Comparison of ENCODE assay signal across 1 cellular context in genomic region chr14:24232121-24232644, GRCh38.
A peak's percentile ranks its signal among the peaks of the same experiment; 100 is the strongest.
TF ChIP-seq lines count a peak whose summit lies in the region.

NEDD8 (minus strand) TSS chr14:24232367; CDS start chr14:24232267, 100 bp downstream.

TF ChIP-seq in GM12878, 131 proteins besides CTCF, POLR2A, EP300 and RAD21 (continued from another document and continues in another):
- no peak for TF ChIP-seq PKNOX1 (IDR thresholded peaks at IDR 0.05)
- TF ChIP-seq SRF (IDR thresholded peaks at IDR 0.05; ENCODE audit: low read depth in 2 of 2, low read length in 2 of 2): no peak
- no peak for TF ChIP-seq MXI1 (IDR thresholded peaks at IDR 0.05; ENCODE audit: low read depth, low read length)
- no peak; the same call in 1 of the 2 replicates for TF ChIP-seq POLR2AphosphoS5 (IDR thresholded peaks at IDR 0.05; ENCODE audit: low read length)
- peak; percentile 96 for TF ChIP-seq NR2C1 (IDR thresholded peaks at IDR 0.05)
- no peak for TF ChIP-seq BACH1 (IDR thresholded peaks at IDR 0.05; ENCODE audit: borderline replicate concordance)
- no peak for TF ChIP-seq ZNF217 (IDR thresholded peaks at IDR 0.05)
- no peak for TF ChIP-seq IRF3 (IDR thresholded peaks at IDR 0.05)
- peak; percentile 70 for TF ChIP-seq MEF2B (IDR thresholded peaks at IDR 0.05; ENCODE audit: partially characterized antibody, poor library complexity, severe bottlenecking)
- peak; percentile 69 for TF ChIP-seq YY1 (IDR thresholded peaks at IDR 0.05; ENCODE audit: low read depth, low read length)
- TF ChIP-seq SMC3 (IDR thresholded peaks at IDR 0.05; ENCODE audit: borderline replicate concordance, low read length): no peak
- no peak for TF ChIP-seq HDAC6 (IDR thresholded peaks at IDR 0.05; ENCODE audit: unreplicated experiment)
- no peak for TF ChIP-seq BMI1 (IDR thresholded peaks at IDR 0.05; ENCODE audit: borderline replicate concordance)
- no peak for TF ChIP-seq MLLT1 (IDR thresholded peaks at IDR 0.05)
- TF ChIP-seq TAF1 (IDR thresholded peaks at IDR 0.05; ENCODE audit: borderline replicate concordance, low read depth, low read length): no peak
- no peak for TF ChIP-seq TCF12 (IDR thresholded peaks at IDR 0.05; ENCODE audit: low read depth, low read length)
- no peak for TF ChIP-seq CBX3 (IDR thresholded peaks at IDR 0.05; ENCODE audit: borderline replicate concordance, low read depth)
- no peak for TF ChIP-seq ZNF207 (IDR thresholded peaks at IDR 0.05; ENCODE audit: borderline replicate concordance)
- no peak for TF ChIP-seq IRF4 (IDR thresholded peaks at IDR 0.05; ENCODE audit: low read depth, low read length)
- TF ChIP-seq E4F1 (IDR thresholded peaks at IDR 0.05; ENCODE audit: borderline replicate concordance, partially characterized antibody): no peak
- TF ChIP-seq ETV6 (conservative IDR thresholded peaks at IDR 0.05 in 1 of 2, IDR thresholded peaks at IDR 0.05 in 1 of 2; ENCODE audit: borderline replicate concordance in 1 of 2, low read depth in 1 of 2): no peak
- no peak for TF ChIP-seq SMAD1 (IDR thresholded peaks at IDR 0.05; ENCODE audit: low read depth, partially characterized antibody)
- TF ChIP-seq SKIL (IDR thresholded peaks at IDR 0.05; ENCODE audit: low read depth, poor library complexity, severe bottlenecking): no peak
- TF ChIP-seq TCF3 (IDR thresholded peaks at IDR 0.05; ENCODE audit: borderline replicate concordance, insufficient read depth, low read depth, low read length): no peak
- no peak for TF ChIP-seq WRNIP1 (IDR thresholded peaks at IDR 0.05; ENCODE audit: borderline replicate concordance, low read depth, low read length)
- TF ChIP-seq USF2 (IDR thresholded peaks at IDR 0.05; ENCODE audit: borderline replicate concordance, low read depth, low read length): no peak
- no peak for TF ChIP-seq REST (IDR thresholded peaks at IDR 0.05; ENCODE audit: low read depth, low read length)
- TF ChIP-seq GATAD2B (conservative IDR thresholded peaks at IDR 0.05; ENCODE audit: low read depth): no peak
- no peak; a peak in 1 of 3 replicates for TF ChIP-seq EGR1 (IDR thresholded peaks at IDR 0.05; ENCODE audit: borderline replicate concordance in 1 of 2, low read depth in 2 of 2, low read length in 2 of 2)
- no peak for TF ChIP-seq BCLAF1 (IDR thresholded peaks at IDR 0.05)
- no peak for TF ChIP-seq POU2F2 (IDR thresholded peaks at IDR 0.05; ENCODE audit: borderline replicate concordance, low read depth, low read length)
- no peak for TF ChIP-seq HSF1 (IDR thresholded peaks at IDR 0.05; ENCODE audit: low read depth, low read length)
- TF ChIP-seq ZNF274 (IDR thresholded peaks at IDR 0.05; ENCODE audit: insufficient read depth, insufficient read length): no peak
- TF ChIP-seq NFXL1 (IDR thresholded peaks at IDR 0.05; ENCODE audit: borderline replicate concordance): no peak
- no peak for TF ChIP-seq RELA (IDR thresholded peaks at IDR 0.05; ENCODE audit: borderline replicate concordance, partially characterized antibody)
- TF ChIP-seq ZSCAN29 (IDR thresholded peaks at IDR 0.05): no peak
- TF ChIP-seq SMAD5 (IDR thresholded peaks at IDR 0.05; ENCODE audit: low read depth): no peak; the same call in 1 of the 2 replicates
- TF ChIP-seq RB1 (IDR thresholded peaks at IDR 0.05; ENCODE audit: borderline replicate concordance): no peak; the same call in 1 of the 2 replicates
- TF ChIP-seq ZNF622 (IDR thresholded peaks at IDR 0.05): no peak
- no peak for TF ChIP-seq ELK1 (IDR thresholded peaks at IDR 0.05; ENCODE audit: low read depth, low read length)
- TF ChIP-seq EED (IDR thresholded peaks at IDR 0.05; ENCODE audit: low read depth): no peak
- no peak for TF ChIP-seq YBX1 (IDR thresholded peaks at IDR 0.05)
- TF ChIP-seq SPI1 (IDR thresholded peaks at IDR 0.05; ENCODE audit: borderline replicate concordance, insufficient read depth, low read depth, low read length): no peak
- no peak for TF ChIP-seq NFIC (IDR thresholded peaks at IDR 0.05; ENCODE audit: low read depth, low read length)
- no peak for TF ChIP-seq NFYA (IDR thresholded peaks at IDR 0.05; ENCODE audit: borderline replicate concordance, low read depth, low read length)
- no peak for TF ChIP-seq BHLHE40 (IDR thresholded peaks at IDR 0.05; ENCODE audit: borderline replicate concordance in 1 of 2, low read depth in 2 of 2, low read length in 1 of 2)
- TF ChIP-seq PML (IDR thresholded peaks at IDR 0.05; ENCODE audit: low read length): 0 out of 2 replicates have a peak, but pooled peaks have one; percentile 5
- peak; percentile 74 for TF ChIP-seq SREBF1 (IDR thresholded peaks at IDR 0.05; ENCODE audit: low read length)
